Comparison of ENCODE assay signal across 4 cellular contexts in the genomic region with DNA sequence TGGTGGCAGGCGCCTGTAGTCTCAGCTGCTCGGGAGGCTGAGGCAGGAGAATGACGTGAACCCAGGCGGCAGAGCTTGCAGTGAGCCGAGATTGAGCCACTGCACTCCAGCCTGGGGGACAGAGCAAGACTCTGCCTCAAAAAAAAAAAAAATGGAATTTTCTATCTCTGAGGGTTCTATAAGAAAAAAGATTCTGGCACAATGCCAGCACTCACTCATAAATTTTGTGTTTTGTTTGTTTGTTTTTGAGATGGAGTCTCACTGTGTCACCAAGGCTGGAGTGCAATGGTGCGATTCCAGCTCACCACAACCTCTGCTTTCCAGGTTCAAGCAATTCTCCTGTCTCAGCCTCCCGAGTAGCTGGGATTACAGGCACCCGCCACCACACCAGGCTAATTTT. TPM values are rescaled to one million over a fixed set of nuclear protein-coding genes. Genes with fewer than 3 reads are reported as not detected.
"Had no signal": no experiment of that assay in that cellular context is flagged by ENCODE, and none has a peak within 500 bp of the region (broad histone marks: within the 10 kb centered on the region; RNA-seq: fewer than 3 reads in every experiment).

No MANE protein-coding gene starts in this region.

RNA-seq across cellular contexts. Expression of a gene that starts 38.1 kb away (rescaled TPM):
- total RNA-seq: activated naive CD4-positive, alpha-beta T cell treated with anti-CD3 and anti-CD28 coated beads, Interleukin-2, amount 50 U/mL, for 72 hours; activated T-helper 2 cell treated with anti-CD3 and anti-CD28 coated beads, Interferon-gamma antibody, Interleukin-2, Interleukin-4, amounts not matched to agents 10 μg/mL and 5 μg/mL and 100 μg/mL, durations not matched to agents 14 hours and 24 hours and 36 hours; cardiac muscle cell; cerebellum had no signal
- polyA plus RNA-seq: cardiac muscle cell had no signal
